16 cellular contexts compared by ENCODE assay signal in genomic region chr2:234715671-234716250, GRCh38.
DNase-seq lines count a peak whose midpoint lies in the region; ATAC-seq and TF ChIP-seq lines count a peak whose summit lies in the region.
"Had no signal": no experiment of that assay in that cellular context is flagged by ENCODE, and none has a peak within 500 bp of the region (broad histone marks: within the 10 kb centered on the region; RNA-seq: fewer than 3 reads in every experiment).

No MANE protein-coding gene starts in this region.

- H3K27ac Mint-ChIP-seq in chondrocyte (ENCODE audit: unreplicated experiment): no peak overlapping the region
- H3K27ac Mint-ChIP-seq in activated CD8-positive, alpha-beta T cell treated with anti-CD3 and anti-CD28 coated beads for 36 hours: no peak overlapping the region
- H3K27ac Mint-ChIP-seq: CD4-positive, alpha-beta memory T cell; H9 had no signal

- 93% methylated on average over 3 of the region's 13 CpGs; no CpG with 5 or more reads in 1 of the 2 experiments for WGBS in IMR-90 (ENCODE audit: extremely low coverage in 2 of 2, insufficient read length in 1 of 2), 2 experiments
- WGBS in neuronal stem cell (ENCODE audit: extremely low coverage in 2 of 2, insufficient read length in 2 of 2, insufficient replicate concordance in 1 of 2), 2 donors: no CpG with 5 or more reads among the region's 13 CpGs

- intact Hi-C loops in IMR-90 (cut with micrococcal nuclease): no loop called here
- intact Hi-C loops in activated CD8-positive, alpha-beta T cell treated with anti-CD3 and anti-CD28 coated beads for 36 hours (cut with micrococcal nuclease): no loop called here

- no peak overlapping the region for H3K56ac ChIP-seq in IMR-90 (ENCODE audit: extremely low read depth, insufficient read depth, low read length)

- H2BK20ac ChIP-seq in IMR-90 (ENCODE audit: low read depth, low read length): no peak overlapping the region

- peaks cover 4% of the 10 kb centered on the region for H3K27me3 Mint-ChIP-seq in chondrocyte (ENCODE audit: low read depth)
- H3K27me3 Mint-ChIP-seq in activated CD8-positive, alpha-beta T cell treated with anti-CD3 and anti-CD28 coated beads for 36 hours: peaks cover 7% of the 10 kb centered on the region

- H2BK120ac ChIP-seq in IMR-90 (ENCODE audit: low read depth, low read length): no peak overlapping the region; the same call in 1 of the 2 replicates
- H2BK120ac ChIP-seq in neuronal stem cell (ENCODE audit: low read depth, low read length): no peak overlapping the region

- no peak overlapping the region for H2AK9ac ChIP-seq in IMR-90 (replicated peaks; ENCODE audit: low read depth, low read length, poor library complexity)

- H3K27ac ChIP-seq in IMR-90 (ENCODE audit: insufficient read depth, low read length) (no peak overlapping the region), neuronal stem cell (replicated peaks; ENCODE audit: low read length) (no peak overlapping the region)
- H3K27ac ChIP-seq: GM23248 had no signal

- H2BK15ac ChIP-seq in IMR-90 (ENCODE audit: low read depth, low read length) (no peak overlapping the region), neuronal stem cell (ENCODE audit: low read length) (peak overlapping the region; percentile 35)

- no peak overlapping the region for H4K8ac ChIP-seq in IMR-90 (ENCODE audit: low read depth in 2 of 2, low read length in 2 of 2)
- H4K8ac ChIP-seq in neuronal stem cell (ENCODE audit: low read depth, low read length): no peak overlapping the region

- H2BK5ac ChIP-seq in IMR-90 (ENCODE audit: low read depth, low read length, poor library complexity, severe bottlenecking): no peak overlapping the region
- no peak overlapping the region for H2BK5ac ChIP-seq in neuronal stem cell (ENCODE audit: low read length)

- dilution Hi-C loops in IMR-90 (cut with HindIII; ENCODE audit: low sequenced_read_pairs, unreplicated experiment): no loop called here

- POLR2A ChIA-PET in IMR-90 (lab: Charles Lee; ENCODE audit: unreplicated experiment): no interaction called here
- POLR2A ChIA-PET in activated CD8-positive, alpha-beta T cell treated with anti-CD3 and anti-CD28 coated beads for 36 hours (lab: Charles Lee): no interaction called here

- H3K9me1 ChIP-seq in IMR-90 (ENCODE audit: insufficient read depth, low read length): peaks cover 6% of the 10 kb centered on the region; the same call in 1 of the 2 replicates

- H3K36me3 ChIP-seq in IMR-90 (ENCODE audit: control insufficient read depth, insufficient read depth, low read length) (no peaks in the 10 kb centered on the region), neuronal stem cell (replicated peaks in 1 of 2; ENCODE audit: control insufficient read depth in 2 of 2, insufficient read depth in 2 of 2, low read length in 2 of 2) (no peaks in the 10 kb centered on the region)

- in situ Hi-C loops in IMR-90 (cut with MboI; ENCODE audit: low sequenced_read_pairs): no loop called here

- no peaks in the 10 kb centered on the region for H3K4me1 Mint-ChIP-seq in chondrocyte (ENCODE audit: low read depth)
- H3K4me1 Mint-ChIP-seq in activated CD8-positive, alpha-beta T cell treated with anti-CD3 and anti-CD28 coated beads for 36 hours (ENCODE audit: low read depth): no peaks in the 10 kb centered on the region
- H3K4me1 Mint-ChIP-seq: CD4-positive, alpha-beta memory T cell had no signal

- no peak overlapping the region for H3K4me3 Mint-ChIP-seq in chondrocyte (ENCODE audit: unreplicated experiment)
- H3K4me3 Mint-ChIP-seq in activated CD8-positive, alpha-beta T cell treated with anti-CD3 and anti-CD28 coated beads for 36 hours: no peak overlapping the region
- H3K4me3 Mint-ChIP-seq: CD4-positive, alpha-beta memory T cell; H9 had no signal

- H3K27me3 ChIP-seq in IMR-90 (ENCODE audit: control insufficient read depth, insufficient read depth, low read length) (no peaks in the 10 kb centered on the region), neuronal stem cell (ENCODE audit: control insufficient read depth in 3 of 3, insufficient read depth in 3 of 3, low read depth in 1 of 3, low read length in 3 of 3) (no peaks in the 10 kb centered on the region)

- CTCF ChIA-PET in IMR-90 (lab: Yijun Ruan, JAX): no interaction called here
- CTCF ChIA-PET in activated CD8-positive, alpha-beta T cell treated with anti-CD3 and anti-CD28 coated beads for 36 hours (lab: Charles Lee): no interaction called here

- no peak overlapping the region for H3K4me2 ChIP-seq in IMR-90 (ENCODE audit: low read depth, low read length)
- H3K4me2 ChIP-seq in neuronal stem cell (ENCODE audit: insufficient read depth, low read length, poor library complexity, severe bottlenecking): no peak overlapping the region

- DNase-seq in IMR-90 (no peak), ecto neural progenitor cell (ENCODE audit: low spot score) (peak; percentile 36), neuronal stem cell (ENCODE audit: low spot score) (no peak), ureter (ENCODE audit: low spot score) (peak; percentile 19), chondrocyte (ENCODE audit: low spot score) (no peak), OCI-M2 (lab: John Stamatoyannopoulos, UW; ENCODE audit: unreplicated experiment) (no peak), RKO (ENCODE audit: low spot score) (no peak)
- no peak for DNase-seq in activated CD8-positive, alpha-beta T cell treated with anti-CD3 and anti-CD28 coated beads for 36 hours
- DNase-seq: C1 segment of cervical spinal cord; CD4-positive, alpha-beta memory T cell; COR-L47; DMS153; DND-41; GM23248; H9 had no signal

- no peak for TF ChIP-seq POLR2A in IMR-90 (IDR thresholded peaks at IDR 0.05; ENCODE audit: low read depth, low read length)

- H3K9me3 ChIP-seq in IMR-90 (ENCODE audit: control insufficient read depth, insufficient read depth, low read length) (no peaks in the 10 kb centered on the region), neuronal stem cell (replicated peaks in 1 of 2; ENCODE audit: control insufficient read depth in 2 of 2, insufficient read depth in 1 of 2, low read depth in 1 of 2, low read length in 2 of 2) (peaks cover 0 to 2% of the 10 kb centered on the region in 2 donors)

- H3K14ac ChIP-seq in IMR-90 (replicated peaks; ENCODE audit: low read depth, low read length) (no peak overlapping the region), neuronal stem cell (ENCODE audit: low read length) (no peak overlapping the region)

- H2AK5ac ChIP-seq in IMR-90 (ENCODE audit: low read depth, low read length) (no peak overlapping the region), neuronal stem cell (ENCODE audit: low read depth, low read length) (no peak overlapping the region)

- H3K4me1 ChIP-seq in IMR-90 (ENCODE audit: control insufficient read depth, insufficient read depth, low read length) (peaks cover 6% of the 10 kb centered on the region), neuronal stem cell (ENCODE audit: control insufficient read depth in 2 of 2, insufficient read depth in 1 of 2, low read depth in 1 of 2, low read length in 2 of 2) (peaks cover 5 to 12% of the 10 kb centered on the region in 2 donors)

- H3K9me3 Mint-ChIP-seq in chondrocyte (ENCODE audit: low read depth): no peaks in the 10 kb centered on the region
- no peaks in the 10 kb centered on the region for H3K9me3 Mint-ChIP-seq in activated CD8-positive, alpha-beta T cell treated with anti-CD3 and anti-CD28 coated beads for 36 hours
- H3K9me3 Mint-ChIP-seq: CD4-positive, alpha-beta memory T cell; H9 had no signal

- BruUV-seq in IMR-90 (replicated peaks; lab: Mats Ljungman, UMichigan): no TSS peak

- H4K91ac ChIP-seq in IMR-90 (ENCODE audit: insufficient read depth, low read depth, low read length): no peak overlapping the region
- H4K91ac ChIP-seq in neuronal stem cell (ENCODE audit: low read depth, low read length, poor library complexity): no peak overlapping the region

- TF ChIP-seq CTCF in IMR-90 (conservative IDR thresholded peaks at IDR 0.05; ENCODE audit: low read depth, low read length) (no peak), chondrocyte (IDR thresholded peaks at IDR 0.05) (no peak)
- TF ChIP-seq CTCF in activated CD8-positive, alpha-beta T cell treated with anti-CD3 and anti-CD28 coated beads for 36 hours (IDR thresholded peaks at IDR 0.05): no peak

- no peak overlapping the region for H3K9ac ChIP-seq in IMR-90 (ENCODE audit: low read depth, low read length)
- H3K9ac ChIP-seq in neuronal stem cell (ENCODE audit: low read depth, low read length, poor library complexity): no peak overlapping the region
- H3K9ac ChIP-seq: GM23248 had no signal

- H4K20me1 ChIP-seq in IMR-90 (ENCODE audit: insufficient read depth, low read length): no peaks in the 10 kb centered on the region

- H2AFZ ChIP-seq in IMR-90 (replicated peaks; ENCODE audit: low read length, poor library complexity) (no peak overlapping the region), neuronal stem cell (ENCODE audit: low read length) (peak overlapping the region; percentile 7)
- H2AFZ ChIP-seq: GM23248 had no signal

- no peaks in the 10 kb centered on the region for H3K79me1 ChIP-seq in IMR-90 (ENCODE audit: low read depth in 1 of 2, low read length in 2 of 2)
- no peaks in the 10 kb centered on the region for H3K79me1 ChIP-seq in neuronal stem cell (ENCODE audit: low read depth, low read length)

- H3K36me3 Mint-ChIP-seq in chondrocyte (ENCODE audit: low read depth): no peaks in the 10 kb centered on the region
- H3K36me3 Mint-ChIP-seq in activated CD8-positive, alpha-beta T cell treated with anti-CD3 and anti-CD28 coated beads for 36 hours (ENCODE audit: low read depth): no peaks in the 10 kb centered on the region
- H3K36me3 Mint-ChIP-seq: CD4-positive, alpha-beta memory T cell had no signal

- no peak overlapping the region for H3K23ac ChIP-seq in IMR-90 (ENCODE audit: low read depth, low read length)
- H3K23ac ChIP-seq in neuronal stem cell (ENCODE audit: low read depth, low read length, poor library complexity): no peak overlapping the region

- no peak overlapping the region for H3K18ac ChIP-seq in IMR-90 (ENCODE audit: low read depth, low read length)
- H3K18ac ChIP-seq in neuronal stem cell (ENCODE audit: low read length): peak overlapping the region; percentile 32

- H4K5ac ChIP-seq in IMR-90 (ENCODE audit: low read depth, low read length): no peak overlapping the region

- no peak for ATAC-seq in IMR-90 (ENCODE audit: low read depth)
- no peak for ATAC-seq in activated CD8-positive, alpha-beta T cell treated with anti-CD3 and anti-CD28 coated beads for 36 hours
- ATAC-seq: HCT116 had no signal

- TF ChIP-seq RAD21 in IMR-90 (IDR thresholded peaks at IDR 0.05; ENCODE audit: low read length): no peak

- no peak overlapping the region for H2BK12ac ChIP-seq in neuronal stem cell (ENCODE audit: low read length)

- no peak overlapping the region for H3K4me3 ChIP-seq in IMR-90 (ENCODE audit: insufficient read depth, low read depth, low read length)
- no peak overlapping the region for H3K4me3 ChIP-seq in neuronal stem cell (ENCODE audit: low read length in 2 of 2)
- H3K4me3 ChIP-seq: GM23248 had no signal

- H3K4ac ChIP-seq in IMR-90 (ENCODE audit: low read depth, low read length) (peak overlapping the region; percentile 1; the same call in 1 of the 2 replicates), neuronal stem cell (ENCODE audit: low read length) (no peak overlapping the region)

TF ChIP-seq in IMR-90, 13 proteins besides CTCF, POLR2A, EP300 and RAD21 (continues in another document):
- TF ChIP-seq BHLHE40 (IDR thresholded peaks at IDR 0.05; ENCODE audit: low read depth, low read length): no peak
- TF ChIP-seq RCOR1 (IDR thresholded peaks at IDR 0.05; ENCODE audit: insufficient replicate concordance, low read length): no peak
- no peak for TF ChIP-seq CEBPB (IDR thresholded peaks at IDR 0.05; ENCODE audit: low read depth, low read length)
- TF ChIP-seq CHD1 (IDR thresholded peaks at IDR 0.05; ENCODE audit: low read depth, low read length): no peak

Comparison
In these comparisons a context has a peak if more than half of its experiments do, and no peak if none do; other contexts are left out.
1. DNase-seq: peak in ecto neural progenitor cell (single experiment) and ureter (single experiment); none in IMR-90 (single experiment), neuronal stem cell (single experiment), chondrocyte (single experiment), OCI-M2 (single experiment), activated CD8-positive, alpha-beta T cell treated with anti-CD3 and anti-CD28 coated beads for 36 hours (single experiment) and RKO (single experiment).